14 cellular contexts compared by ENCODE assay signal in genomic region chr5:154397652-154398406, GRCh38. TPM values are rescaled to one million over a fixed set of nuclear protein-coding genes. Genes with fewer than 3 reads are reported as not detected.
DNase-seq lines count a peak whose midpoint lies in the region; ATAC-seq and TF ChIP-seq lines count a peak whose summit lies in the region.
"Had no signal": no experiment of that assay in that cellular context is flagged by ENCODE, and none has a peak within 500 bp of the region (broad histone marks: within the 10 kb centered on the region; RNA-seq: fewer than 3 reads in every experiment).

No MANE protein-coding gene starts in this region.

- WGBS in stomach, 5 donors, result 36 to 51% (median 50%) methylated on average over 10 of the region's 10 CpGs
- 57 to 73% (median 72%) methylated on average over 10 of the region's 10 CpGs for WGBS in psoas muscle, 3 donors

- no peak overlapping the region for H3K27ac ChIP-seq in stomach
- H3K27ac ChIP-seq in psoas muscle, result no peak overlapping the region
- H3K27ac ChIP-seq: tibial nerve had no signal

- DNase-seq in NCI-H524 (lab: John Stamatoyannopoulos, UW) (peak; percentile 6 to 51), NCI-H524 treated with DMSO at 0.1 percent for 48 hours (lab: John Stamatoyannopoulos, UW) (no peak), NCI-H2196 treated with DMSO at 0.1 percent for 48 hours (lab: John Stamatoyannopoulos, UW; ENCODE audit: unreplicated experiment) (peak; percentile 15), stomach (peak; percentile 86), GM13977 (ENCODE audit: low spot score) (no peak), NCI-H82 (lab: John Stamatoyannopoulos, UW) (no peak), psoas muscle (no peak)
- DNase-seq: activated CD8-positive, alpha-beta T cell treated with anti-CD3 and anti-CD28 coated beads, Interleukin-2, amount 10 ng/mL, durations not matched to agents 7 days and 5 days; activated naive CD4-positive, alpha-beta T cell treated with anti-CD3 and anti-CD28 coated beads, Interleukin-2, amount 10 ng/mL, durations not matched to agents 7 days and 5 days; central memory CD4-positive, alpha-beta T cell; NCI-H1694 had no signal

- TF ChIP-seq EP300 in stomach (IDR thresholded peaks at IDR 0.05), result no peak

- ATAC-seq in activated T-helper 17 cell treated with anti-CD3 and anti-CD28 coated beads, Interleukin-2, amount 50 U/mL, for 72 hours (replicated peaks), result no peak
- ATAC-seq in psoas muscle, result no peak
- ATAC-seq: activated CD8-positive, alpha-beta T cell treated with anti-CD3 and anti-CD28 coated beads, Interleukin-2, amount 10 ng/mL, durations not matched to agents 7 days and 5 days had no signal

- H3K4me3 Mint-ChIP-seq in activated T-helper 17 cell treated with anti-CD3 and anti-CD28 coated beads, Interleukin-2, amount 50 U/mL, for 72 hours, result no peak overlapping the region
- H3K4me3 Mint-ChIP-seq: activated CD8-positive, alpha-beta T cell treated with anti-CD3 and anti-CD28 coated beads, Interleukin-2, amount 10 ng/mL, durations not matched to agents 7 days and 5 days; activated naive CD4-positive, alpha-beta T cell treated with anti-CD3 and anti-CD28 coated beads, Interleukin-2, amount 10 ng/mL, durations not matched to agents 7 days and 5 days had no signal

- in situ Hi-C loops in GM13977 (cut with MboI; ENCODE audit: low pct_unique_long_range_greater_than_20kb, low sequenced_read_pairs, unreplicated experiment), result loop anchor here (10.0 kb wide), 1 partner anchor 193 kb away; no protein-coding TSS in a partner anchor

- H3K36me3 ChIP-seq in stomach, result peaks cover 10 to 30% (median 16%) of the 10 kb centered on the region in 4 donors
- no peaks in the 10 kb centered on the region for H3K36me3 ChIP-seq in psoas muscle (ENCODE audit: insufficient read depth in 1 of 2, low read depth in 1 of 2)

- H3K27ac Mint-ChIP-seq in activated T-helper 17 cell treated with anti-CD3 and anti-CD28 coated beads, Interleukin-2, amount 50 U/mL, for 72 hours, result peak overlapping the region; percentile 77
- H3K27ac Mint-ChIP-seq: activated CD8-positive, alpha-beta T cell treated with anti-CD3 and anti-CD28 coated beads, Interleukin-2, amount 10 ng/mL, durations not matched to agents 7 days and 5 days; activated naive CD4-positive, alpha-beta T cell treated with anti-CD3 and anti-CD28 coated beads, Interleukin-2, amount 10 ng/mL, durations not matched to agents 7 days and 5 days had no signal

- H3K27me3 Mint-ChIP-seq in activated T-helper 17 cell treated with anti-CD3 and anti-CD28 coated beads, Interleukin-2, amount 50 U/mL, for 72 hours, result no peaks in the 10 kb centered on the region
- H3K27me3 Mint-ChIP-seq: activated naive CD4-positive, alpha-beta T cell treated with anti-CD3 and anti-CD28 coated beads, Interleukin-2, amount 10 ng/mL, durations not matched to agents 7 days and 5 days had no signal

- no peaks in the 10 kb centered on the region for H3K9me3 Mint-ChIP-seq in activated T-helper 17 cell treated with anti-CD3 and anti-CD28 coated beads, Interleukin-2, amount 50 U/mL, for 72 hours
- H3K9me3 Mint-ChIP-seq: activated naive CD4-positive, alpha-beta T cell treated with anti-CD3 and anti-CD28 coated beads, Interleukin-2, amount 10 ng/mL, durations not matched to agents 7 days and 5 days had no signal

- H3K27me3 ChIP-seq in stomach, result no peaks in the 10 kb centered on the region
- no peaks in the 10 kb centered on the region for H3K27me3 ChIP-seq in psoas muscle (ENCODE audit: insufficient read depth in 3 of 3, low read length in 2 of 3)
- H3K27me3 ChIP-seq: tibial nerve had no signal

- H3K4me3 ChIP-seq in stomach, result no peak overlapping the region
- no peak overlapping the region for H3K4me3 ChIP-seq in psoas muscle
- H3K4me3 ChIP-seq: lung, tibial nerve had no signal

- intact Hi-C loops in stomach (cut with DNase I; ENCODE audit: low total_unique reads) (no loop called here), psoas muscle (cut with DNase I) (no loop called here)

- TF ChIP-seq POLR2A in stomach (IDR thresholded peaks at IDR 0.05), result no peak

- TF ChIP-seq CTCF in stomach (IDR thresholded peaks at IDR 0.05) (no peak), GM13977 (IDR thresholded peaks at IDR 0.05; ENCODE audit: extremely low read depth, insufficient read depth, missing control alignments) (no peak), psoas muscle (IDR thresholded peaks at IDR 0.05) (no peak)

- no peaks in the 10 kb centered on the region for H3K9me3 ChIP-seq in stomach
- H3K9me3 ChIP-seq in psoas muscle, result no peaks in the 10 kb centered on the region
- H3K9me3 ChIP-seq: tibial nerve had no signal

- H3K4me1 ChIP-seq in stomach, result peaks cover 0 to 17% (median 12%) of the 10 kb centered on the region in 4 donors
- no peaks in the 10 kb centered on the region for H3K4me1 ChIP-seq in psoas muscle
- H3K4me1 ChIP-seq: tibial nerve had no signal

- no peaks in the 10 kb centered on the region for H3K4me1 Mint-ChIP-seq in activated T-helper 17 cell treated with anti-CD3 and anti-CD28 coated beads, Interleukin-2, amount 50 U/mL, for 72 hours

- H3K36me3 Mint-ChIP-seq in activated T-helper 17 cell treated with anti-CD3 and anti-CD28 coated beads, Interleukin-2, amount 50 U/mL, for 72 hours (ENCODE audit: low read depth), result peaks cover 24% of the 10 kb centered on the region

RNA-seq across cellular contexts. Expression of gene SAP30L, which starts 48.0 kb away (rescaled TPM):
- 10 to 100 TPM; 16.4 to 28.9 TPM for total RNA-seq in activated T-helper 17 cell treated with anti-CD3 and anti-CD28 coated beads, Interleukin-2, amount 50 U/mL, for 72 hours
- total RNA-seq in stomach (10 to 100 TPM; 15.8 to 51.0 (median 30.3) TPM), psoas muscle (10 to 100 TPM; 22.7 to 35.7 (median 29.8) TPM)
- polyA plus RNA-seq in stomach (10 to 100 TPM; 13.9 to 20.0 (median 14.7) TPM), psoas muscle (10 to 100 TPM in 2 of 3 donors, 1 to 10 TPM in 1; 9.2 to 31.5 (median 11.3) TPM)

Comparison
In these comparisons a context has a peak if more than half of its experiments do, and no peak if none do; other contexts are left out.
1. DNase-seq: peak in NCI-H524 (2 of 2), NCI-H2196 treated with DMSO at 0.1 percent for 48 hours (single experiment) and stomach (single experiment); none in NCI-H524 treated with DMSO at 0.1 percent for 48 hours (single experiment), GM13977 (single experiment), NCI-H82 (single experiment) and psoas muscle (0 of 2).